Comparison of ENCODE assay signal across 9 cellular contexts in genomic region chr9:109780453-109781033, GRCh38. TPM values are rescaled to one million over a fixed set of nuclear protein-coding genes. Genes with fewer than 3 reads are reported as not detected.
DNase-seq lines count a peak whose midpoint lies in the region; ATAC-seq and TF ChIP-seq lines count a peak whose summit lies in the region.
"Had no signal": no experiment of that assay in that cellular context is flagged by ENCODE, and none has a peak within 500 bp of the region (broad histone marks: within the 10 kb centered on the region; RNA-seq: fewer than 3 reads in every experiment).

No MANE protein-coding gene starts in this region.

- TF ChIP-seq POLR2A in lower leg skin (IDR thresholded peaks at IDR 0.05): no peak
- TF ChIP-seq POLR2A in upper lobe of left lung (IDR thresholded peaks at IDR 0.05): no peak

- CTCF ChIA-PET in activated naive CD4-positive, alpha-beta T cell treated with anti-CD3 and anti-CD28 coated beads for 36 hours (lab: Charles Lee): no interaction called here

- H3K4me3 ChIP-seq in coronary artery (peak overlapping the region; percentile 73), lower leg skin (ENCODE audit: low read depth, poor library complexity, severe bottlenecking) (peak overlapping the region; percentile 49), upper lobe of left lung (peak overlapping the region; percentile 38 to 51 (median 47))
- H3K4me3 ChIP-seq: BLaER1 had no signal

- no peaks in the 10 kb centered on the region for H3K9me3 ChIP-seq in upper lobe of left lung

- no peaks in the 10 kb centered on the region for H3K4me1 Mint-ChIP-seq in activated T-helper 17 cell treated with anti-CD3 and anti-CD28 coated beads, Interleukin-2, amount 50 U/mL, for 72 hours
- H3K4me1 Mint-ChIP-seq in activated naive CD4-positive, alpha-beta T cell treated with anti-CD3 and anti-CD28 coated beads for 36 hours (ENCODE audit: low read depth): peaks cover 4% of the 10 kb centered on the region
- H3K4me1 Mint-ChIP-seq in stimulated activated effector memory CD8-positive, alpha-beta T cell treated with anti-CD3 and anti-CD28 coated beads, Interleukin-12 subunit alpha, Interleukin-12 subunit beta, amount 100 ng/mL, for 72 hours: no peaks in the 10 kb centered on the region

- H3K27ac ChIP-seq in coronary artery: peak overlapping the region; percentile 79 to 89
- peak overlapping the region; percentile 28 to 80 (median 74) for H3K27ac ChIP-seq in upper lobe of left lung
- H3K27ac ChIP-seq: BLaER1 had no signal

- H3K36me3 ChIP-seq in upper lobe of left lung: no peaks in the 10 kb centered on the region
- H3K36me3 ChIP-seq: BLaER1 had no signal

- H3K4me1 ChIP-seq in upper lobe of left lung: peaks cover 3 to 13% (median 4%) of the 10 kb centered on the region in 4 donors
- H3K4me1 ChIP-seq: BLaER1 had no signal

- H3K27me3 ChIP-seq in upper lobe of left lung: peaks cover 0 to 9% (median 1%) of the 10 kb centered on the region in 4 donors
- H3K27me3 ChIP-seq: BLaER1 had no signal

- H3K27ac Mint-ChIP-seq in activated T-helper 17 cell treated with anti-CD3 and anti-CD28 coated beads, Interleukin-2, amount 50 U/mL, for 72 hours: no peak overlapping the region
- H3K27ac Mint-ChIP-seq in activated naive CD4-positive, alpha-beta T cell treated with anti-CD3 and anti-CD28 coated beads for 36 hours: no peak overlapping the region
- H3K27ac Mint-ChIP-seq in stimulated activated effector memory CD8-positive, alpha-beta T cell treated with anti-CD3 and anti-CD28 coated beads, Interleukin-12 subunit alpha, Interleukin-12 subunit beta, amount 100 ng/mL, for 72 hours: no peak overlapping the region

- no peaks in the 10 kb centered on the region for H3K36me3 Mint-ChIP-seq in activated T-helper 17 cell treated with anti-CD3 and anti-CD28 coated beads, Interleukin-2, amount 50 U/mL, for 72 hours (ENCODE audit: low read depth)
- H3K36me3 Mint-ChIP-seq in activated naive CD4-positive, alpha-beta T cell treated with anti-CD3 and anti-CD28 coated beads for 36 hours (ENCODE audit: low read depth): no peaks in the 10 kb centered on the region
- H3K36me3 Mint-ChIP-seq in stimulated activated effector memory CD8-positive, alpha-beta T cell treated with anti-CD3 and anti-CD28 coated beads, Interleukin-12 subunit alpha, Interleukin-12 subunit beta, amount 100 ng/mL, for 72 hours: no peaks in the 10 kb centered on the region

- TF ChIP-seq EP300 in upper lobe of left lung (IDR thresholded peaks at IDR 0.05): no peak

- ATAC-seq in upper lobe of left lung (ENCODE audit: low FRiP score in 2 of 2): no peak
- no peak for ATAC-seq in activated T-helper 17 cell treated with anti-CD3 and anti-CD28 coated beads, Interleukin-2, amount 50 U/mL, for 72 hours (replicated peaks)
- no peak for ATAC-seq in stimulated activated effector memory CD8-positive, alpha-beta T cell treated with anti-CD3 and anti-CD28 coated beads, Interleukin-12 subunit alpha, Interleukin-12 subunit beta, amount 100 ng/mL, for 72 hours

- 4 to 7% methylated on average over 16 of the region's 16 CpGs for WGBS in lower leg skin, 2 donors
- 8 to 9% methylated on average over 16 of the region's 16 CpGs for WGBS in upper lobe of left lung, 2 donors

- peak; percentile 0 for DNase-seq in NCI-H2227 (lab: John Stamatoyannopoulos, UW; ENCODE audit: unreplicated experiment)
- no peak for DNase-seq in NCI-H2227 treated with DMSO at 0.1 percent for 48 hours (lab: John Stamatoyannopoulos, UW)
- no peak for DNase-seq in coronary artery (ENCODE audit: low spot score)
- DNase-seq in lower leg skin (ENCODE audit: low spot score in 2 of 2): no peak
- no peak for DNase-seq in upper lobe of left lung
- no peak for DNase-seq in activated naive CD4-positive, alpha-beta T cell treated with anti-CD3 and anti-CD28 coated beads for 36 hours
- no peak for DNase-seq in stimulated activated effector memory CD8-positive, alpha-beta T cell treated with anti-CD3 and anti-CD28 coated beads, Interleukin-12 subunit alpha, Interleukin-12 subunit beta, amount 100 ng/mL, for 72 hours (ENCODE audit: low spot score in 2 of 2)

- H3K27me3 Mint-ChIP-seq in activated T-helper 17 cell treated with anti-CD3 and anti-CD28 coated beads, Interleukin-2, amount 50 U/mL, for 72 hours: peaks cover 33% of the 10 kb centered on the region
- peaks cover 27% of the 10 kb centered on the region for H3K27me3 Mint-ChIP-seq in activated naive CD4-positive, alpha-beta T cell treated with anti-CD3 and anti-CD28 coated beads for 36 hours (ENCODE audit: low read depth)

- TF ChIP-seq CTCF in coronary artery (IDR thresholded peaks at IDR 0.05) (no peak), lower leg skin (IDR thresholded peaks at IDR 0.05) (no peak), upper lobe of left lung (IDR thresholded peaks at IDR 0.05) (no peak)

- intact Hi-C loops in lower leg skin (cut with DNase I; ENCODE audit: low total_unique reads): no loop called here
- intact Hi-C loops in activated naive CD4-positive, alpha-beta T cell treated with anti-CD3 and anti-CD28 coated beads for 36 hours (cut with micrococcal nuclease): no loop called here

- no peaks in the 10 kb centered on the region for H3K9me3 Mint-ChIP-seq in activated T-helper 17 cell treated with anti-CD3 and anti-CD28 coated beads, Interleukin-2, amount 50 U/mL, for 72 hours
- no peaks in the 10 kb centered on the region for H3K9me3 Mint-ChIP-seq in activated naive CD4-positive, alpha-beta T cell treated with anti-CD3 and anti-CD28 coated beads for 36 hours
- peaks cover 2% of the 10 kb centered on the region for H3K9me3 Mint-ChIP-seq in stimulated activated effector memory CD8-positive, alpha-beta T cell treated with anti-CD3 and anti-CD28 coated beads, Interleukin-12 subunit alpha, Interleukin-12 subunit beta, amount 100 ng/mL, for 72 hours

- H3K4me3 Mint-ChIP-seq in activated T-helper 17 cell treated with anti-CD3 and anti-CD28 coated beads, Interleukin-2, amount 50 U/mL, for 72 hours: no peak overlapping the region
- H3K4me3 Mint-ChIP-seq in activated naive CD4-positive, alpha-beta T cell treated with anti-CD3 and anti-CD28 coated beads for 36 hours: no peak overlapping the region
- H3K4me3 Mint-ChIP-seq in stimulated activated effector memory CD8-positive, alpha-beta T cell treated with anti-CD3 and anti-CD28 coated beads, Interleukin-12 subunit alpha, Interleukin-12 subunit beta, amount 100 ng/mL, for 72 hours: no peak overlapping the region

RNA-seq across cellular contexts. Expression of gene PALM2AKAP2, which starts 0.5 kb away (rescaled TPM):
- total RNA-seq in lower leg skin (1 to 10 TPM; 1.2 to 3.6 (median 2.6) TPM), upper lobe of left lung (10 to 100 TPM in 2 of 6 donors, 1 to 10 TPM in 4; 5.2 to 27.2 (median 8.8) TPM)
- total RNA-seq in activated T-helper 17 cell treated with anti-CD3 and anti-CD28 coated beads, Interleukin-2, amount 50 U/mL, for 72 hours: 1 to 10 TPM; 1.5 to 3.5 TPM
- total RNA-seq in activated naive CD4-positive, alpha-beta T cell treated with anti-CD3 and anti-CD28 coated beads for 36 hours: 1 to 10 TPM; 2.4 to 2.8 TPM
